Comparison of ENCODE assay signal across 8 cellular contexts in the genomic region with DNA sequence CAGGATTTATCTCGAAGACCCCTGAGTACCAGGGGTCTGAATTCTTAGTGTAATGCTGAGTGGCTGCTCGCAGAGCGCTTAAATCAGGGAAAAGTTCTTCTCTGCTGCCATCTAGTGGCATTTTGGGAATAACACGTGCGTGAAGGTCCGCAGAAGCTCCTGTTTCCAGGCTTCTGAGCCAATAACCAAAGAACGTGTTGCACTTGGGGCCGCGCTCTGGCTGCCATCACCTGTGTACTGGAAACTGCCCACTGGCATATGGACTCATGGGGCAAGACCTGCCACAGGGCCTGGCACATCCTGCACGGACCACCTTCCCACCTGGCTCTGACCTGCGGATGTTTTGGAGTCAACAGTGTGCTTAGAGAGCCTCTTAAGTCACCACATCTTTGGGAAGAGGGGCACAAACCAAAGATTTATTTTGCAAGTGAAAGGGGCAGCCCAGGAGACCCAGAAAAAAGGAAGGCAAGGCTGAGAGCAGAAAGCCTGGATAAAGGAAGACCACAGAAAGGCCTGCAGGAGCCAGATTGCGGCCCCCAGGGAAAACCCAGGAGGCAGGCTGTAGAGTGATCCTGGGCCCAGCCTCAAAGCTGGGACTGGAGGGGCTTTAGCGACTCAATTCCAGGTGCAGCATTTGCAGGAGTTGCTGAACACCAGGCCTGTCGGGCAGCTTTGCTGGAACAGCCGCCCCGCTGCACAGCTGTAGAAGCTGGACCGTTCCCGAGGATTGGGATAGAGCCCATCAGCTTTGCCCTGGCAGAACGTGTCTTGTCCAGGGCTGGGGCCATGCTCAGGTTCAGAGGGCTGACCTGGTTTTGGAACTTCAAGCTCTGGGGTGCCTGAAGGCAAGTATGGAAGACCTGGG. TPM values are rescaled to one million over a fixed set of nuclear protein-coding genes. Genes with fewer than 3 reads are reported as not detected.
DNase-seq lines count a peak whose midpoint lies in the region; ATAC-seq lines count a peak whose summit lies in the region.

No MANE protein-coding gene starts in this region.

- H3K36me3 Mint-ChIP-seq in activated naive CD8-positive, alpha-beta T cell treated with anti-CD3 and anti-CD28 coated beads, Interleukin-2, amount 50 U/mL, for 24 hours (ENCODE audit: low read depth), result no peaks in the 10 kb centered on the region

- H3K27ac Mint-ChIP-seq in activated naive CD8-positive, alpha-beta T cell treated with anti-CD3 and anti-CD28 coated beads, Interleukin-2, amount 50 U/mL, for 24 hours, result no peak overlapping the region

- peaks cover 7% of the 10 kb centered on the region for H3K27me3 Mint-ChIP-seq in activated naive CD8-positive, alpha-beta T cell treated with anti-CD3 and anti-CD28 coated beads, Interleukin-2, amount 50 U/mL, for 24 hours

- intact Hi-C loops in left cardiac atrium (cut with DNase I), result loop anchor here (1.0 to 5.0 kb wide), 4 partner anchors 44 to 177 kb away; no protein-coding TSS in a partner anchor

- H3K4me1 Mint-ChIP-seq in activated naive CD8-positive, alpha-beta T cell treated with anti-CD3 and anti-CD28 coated beads, Interleukin-2, amount 50 U/mL, for 24 hours, result no peaks in the 10 kb centered on the region

- H3K9me3 Mint-ChIP-seq in activated naive CD8-positive, alpha-beta T cell treated with anti-CD3 and anti-CD28 coated beads, Interleukin-2, amount 50 U/mL, for 24 hours, result no peaks in the 10 kb centered on the region

- H3K4me3 Mint-ChIP-seq in activated naive CD8-positive, alpha-beta T cell treated with anti-CD3 and anti-CD28 coated beads, Interleukin-2, amount 50 U/mL, for 24 hours, result no peak overlapping the region

- no peak for ATAC-seq in activated naive CD8-positive, alpha-beta T cell treated with anti-CD3 and anti-CD28 coated beads, Interleukin-2, amount 50 U/mL, for 24 hours
- ATAC-seq in left cardiac atrium (peak; percentile 81 to 82), GM19397 (IDR thresholded peaks at IDR 0.05; ENCODE audit: unreplicated experiment) (no peak), GM18907 (IDR thresholded peaks at IDR 0.05; ENCODE audit: unreplicated experiment) (no peak)

- peak; percentile 63 for DNase-seq in GDM1 (lab: John Stamatoyannopoulos, UW)
- DNase-seq in NCI-H128 (lab: John Stamatoyannopoulos, UW; ENCODE audit: unreplicated experiment), result peak; percentile 92
- peak; percentile 63 for DNase-seq in SKM-1 treated with dmso at 0.1 percent for 144 hours (lab: John Stamatoyannopoulos, UW; ENCODE audit: unreplicated experiment)
- peak; percentile 58 for DNase-seq in activated naive CD8-positive, alpha-beta T cell treated with anti-CD3 and anti-CD28 coated beads, Interleukin-2, amount 50 U/mL, for 24 hours
- DNase-seq in left cardiac atrium, result peak; percentile 42
- peak; percentile 64 for DNase-seq in renal cortical epithelial cell (ENCODE audit: low read depth)

RNA-seq across cellular contexts. Expression of a gene that starts 13.0 kb away (rescaled TPM):
- total RNA-seq in left cardiac atrium, result 1 to 10 TPM in 1 of 2 donors, under 1 TPM in 1; 0.63 to 1.3 TPM
- total RNA-seq in renal cortical epithelial cell, result under 0.01 TPM in 1 of 2 replicates, not detected in the other

RNA-seq across cellular contexts. Expression of a gene that starts 30.0 kb away (rescaled TPM):
- 10 to 100 TPM in 1 of 2 donors, 1 to 10 TPM in 1; 6.1 to 20.4 TPM for total RNA-seq in left cardiac atrium
- 0.10 and 0.69 TPM in 2 replicates for total RNA-seq in renal cortical epithelial cell

RNA-seq across cellular contexts. Expression of a gene that starts 40.9 kb away (rescaled TPM):
- total RNA-seq in left cardiac atrium, result not detected
- not detected in 2 replicates for total RNA-seq in renal cortical epithelial cell

Comparison
In these comparisons a context has a peak if more than half of its experiments do, and no peak if none do; other contexts are left out.
1. DNase-seq: peak in every context shown above with its lines; median percentile 92 in NCI-H128; 64 in renal cortical epithelial cell; 63 in GDM1; 63 in SKM-1 treated with dmso at 0.1 percent for 144 hours; 58 in activated naive CD8-positive, alpha-beta T cell treated with anti-CD3 and anti-CD28 coated beads, Interleukin-2, amount 50 U/mL, for 24 hours; 42 in left cardiac atrium.
2. ATAC-seq: peak in left cardiac atrium (2 of 2); none in activated naive CD8-positive, alpha-beta T cell treated with anti-CD3 and anti-CD28 coated beads, Interleukin-2, amount 50 U/mL, for 24 hours (single experiment), GM19397 (single experiment) and GM18907 (single experiment).